In genomic region chr15:39247574-39247973, GRCh38 we compare ENCODE assay signal across 24 cellular contexts.
DNase-seq lines count a peak whose midpoint lies in the region; FAIRE-seq and TF ChIP-seq lines count a peak whose summit lies in the region.
"Had no signal": no experiment of that assay in that cellular context is flagged by ENCODE, and none has a peak within 500 bp of the region (broad histone marks: within the 10 kb centered on the region; RNA-seq: fewer than 3 reads in every experiment).

No MANE protein-coding gene starts in this region.

- H3K4me1 ChIP-seq in ACC112 (ENCODE audit: control insufficient read depth, insufficient read depth, low read length, unreplicated experiment) (peaks cover 32% of the 10 kb centered on the region), GM23248 (ENCODE audit: insufficient read depth) (peaks cover 69% of the 10 kb centered on the region), keratinocyte (ENCODE audit: control insufficient read depth, extremely low read depth, insufficient read depth, low read length) (peaks cover 22% of the 10 kb centered on the region)
- H3K4me1 ChIP-seq: prostate gland, uterus had no signal

- H3K4me2 ChIP-seq in GM23248 (ENCODE audit: unreplicated experiment) = peak overlapping the region; percentile 48
- H3K4me2 ChIP-seq in keratinocyte (ENCODE audit: control insufficient read depth, extremely low read depth, insufficient read depth, low read depth, low read length) = peak overlapping the region; percentile 55
- H3K4me2 ChIP-seq: KMS-11 had no signal

- H3K9me3 ChIP-seq in GM23248 (ENCODE audit: low read depth) (no peaks in the 10 kb centered on the region), keratinocyte (ENCODE audit: control insufficient read depth, low read depth, low read length) (no peaks in the 10 kb centered on the region)
- H3K9me3 ChIP-seq: prostate gland, uterus had no signal

- H3K9me1 ChIP-seq in keratinocyte (ENCODE audit: control insufficient read depth, extremely low read depth, insufficient read depth, low read length) = no peaks in the 10 kb centered on the region

- H3K4me3 ChIP-seq in ACC112 (ENCODE audit: low read depth, low read length) (no peak overlapping the region), GM23248 (no peak overlapping the region), astrocyte of the spinal cord (ENCODE audit: low read depth, low read length) (no peak overlapping the region), keratinocyte (ENCODE audit: control insufficient read depth in 2 of 3, extremely low read depth in 1 of 3, insufficient read depth in 2 of 3, low read depth in 1 of 3, low read length in 3 of 3) (no peak overlapping the region)
- H3K4me3 ChIP-seq: prostate gland, SK-N-MC, uterus had no signal

- 38 to 54% methylated on average over 1 of the region's 1 CpG for WGBS in GM23248 (ENCODE audit: low coverage in 1 of 2, low lambda C conversion rate in 2 of 2, missing lambda C conversion rate in 2 of 2), 2 experiments

- H2AFZ ChIP-seq in ACC112 (ENCODE audit: low read length, unreplicated experiment) = no peak overlapping the region
- H2AFZ ChIP-seq in GM23248 = no peak overlapping the region
- no peak overlapping the region for H2AFZ ChIP-seq in keratinocyte (ENCODE audit: control insufficient read depth, low read length)

- H3K79me2 ChIP-seq in ACC112 (ENCODE audit: control insufficient read depth, insufficient read depth, low read length, unreplicated experiment) = no peaks in the 10 kb centered on the region
- H3K79me2 ChIP-seq in GM23248 (ENCODE audit: insufficient read depth) = no peaks in the 10 kb centered on the region
- no peaks in the 10 kb centered on the region for H3K79me2 ChIP-seq in keratinocyte (ENCODE audit: control insufficient read depth, insufficient read depth, low read length)

- TF ChIP-seq CTCF in astrocyte of the spinal cord (IDR thresholded peaks at IDR 0.05; ENCODE audit: low read depth, low read length) (no peak), keratinocyte (optimal IDR thresholded peaks at IDR 0.05 in 1 of 3, IDR thresholded peaks at IDR 0.05 in 1 of 3, conservative IDR thresholded peaks at IDR 0.05 in 1 of 3; ENCODE audit: extremely low read depth in 1 of 3, insufficient read depth in 2 of 3, low read length in 3 of 3) (no peak)

- peaks cover 3% of the 10 kb centered on the region; the same call in 1 of the 2 replicates for H3K9me2 ChIP-seq in GM23248 (ENCODE audit: insufficient read depth)

- H4K20me1 ChIP-seq in GM23248 (ENCODE audit: insufficient read depth) (no peaks in the 10 kb centered on the region), keratinocyte (ENCODE audit: control insufficient read depth, extremely low read depth, insufficient read depth, low read length) (no peaks in the 10 kb centered on the region)

- no peak for FAIRE-seq in keratinocyte (lab: Jason Lieb, UNC)

- dilution Hi-C loops in keratinocyte (cut with MboI; ENCODE audit: extremely low pct_ligation_motif_present, low sequenced_read_pairs) = no loop called here

- H3K27ac ChIP-seq in ACC112 (ENCODE audit: low read depth, low read length) (peak overlapping the region; percentile 71), GM23248 (peak overlapping the region; percentile 95), keratinocyte (ENCODE audit: control insufficient read depth, insufficient read depth, low read length) (peak overlapping the region; percentile 57)
- H3K27ac ChIP-seq: KMS-11, prostate gland, SK-N-MC, uterus had no signal

- in situ Hi-C loops in GM23248 (cut with MboI) = no loop called here
- in situ Hi-C loops in astrocyte of the spinal cord (cut with HindIII; ENCODE audit: low sequenced_read_pairs) = no loop called here

- H3K27me3 ChIP-seq in ACC112 (ENCODE audit: insufficient read depth, low read length) (no peaks in the 10 kb centered on the region), GM23248 (replicated peaks; ENCODE audit: insufficient read depth) (no peaks in the 10 kb centered on the region), keratinocyte (ENCODE audit: control insufficient read depth, extremely low read depth, insufficient read depth, low read length) (no peaks in the 10 kb centered on the region)
- H3K27me3 ChIP-seq: uterus had no signal

- H3K9ac ChIP-seq in GM23248 (peak overlapping the region; percentile 69), keratinocyte (ENCODE audit: control insufficient read depth, extremely low read depth, insufficient read depth, low read length) (no peak overlapping the region)
- H3K9ac ChIP-seq: KMS-11 had no signal

- H3F3A ChIP-seq in GM23248 (ENCODE audit: insufficient read depth) = peaks cover 88% of the 10 kb centered on the region

- H3K36me3 ChIP-seq in ACC112 (ENCODE audit: insufficient read depth, low read length) (no peaks in the 10 kb centered on the region), GM23248 (ENCODE audit: low read depth) (no peaks in the 10 kb centered on the region), keratinocyte (ENCODE audit: control insufficient read depth in 2 of 2, extremely low read depth in 1 of 2, insufficient read depth in 2 of 2, low read length in 2 of 2) (no peaks in the 10 kb centered on the region)
- H3K36me3 ChIP-seq: prostate gland, uterus had no signal

- DNase-seq in GM23248 = peak; percentile 84
- peak; percentile 39 for DNase-seq in astrocyte of the spinal cord (ENCODE audit: low read depth, low spot score)
- no peak for DNase-seq in keratinocyte (ENCODE audit: low read depth, low spot score)
- DNase-seq in SKM-1 treated with dmso at 0.1 percent for 144 hours (lab: John Stamatoyannopoulos, UW; ENCODE audit: unreplicated experiment) = no peak
- DNase-seq in activated naive CD4-positive, alpha-beta T cell treated with anti-CD3 and anti-CD28 coated beads, Interleukin-2, amount 50 U/mL, for 16 hours = no peak
- DNase-seq in epidermal melanocyte (ENCODE audit: insufficient read length, low spot score) = no peak
- DNase-seq in NCI-H2227 treated with DMSO at 0.1 percent for 48 hours (lab: John Stamatoyannopoulos, UW) = no peak
- DNase-seq: ACHN; activated CD4-positive, CD25-positive, alpha-beta regulatory T cell treated with anti-CD3 and anti-CD28 coated beads, Interleukin-2, amount 50 U/mL, for 72 hours; activated CD8-positive, alpha-beta memory T cell treated with anti-CD3 and anti-CD28 coated beads, Interleukin-2, amount 10 ng/mL, durations not matched to agents 7 days and 5 days; activated naive CD8-positive, alpha-beta T cell treated with anti-CD3 and anti-CD28 coated beads, Interleukin-2, amount 10 ng/mL, durations not matched to agents 7 days and 5 days; CD4-positive, alpha-beta memory T cell; central memory CD4-positive, alpha-beta T cell; DND-41; effector CD4-positive, alpha-beta T cell; NCI-H187 treated with DMSO at 0.1 percent for 48 hours; NCI-H345; nephron progenitor cell; stimulated activated CD8-positive, alpha-beta memory T cell treated with anti-CD3 and anti-CD28 coated beads, Interleukin-4, amount 100 ng/mL, for 48 hours; uterus had no signal

Comparison
In these comparisons a context has a peak if more than half of its experiments do, and no peak if none do; other contexts are left out.
1. DNase-seq: peak in GM23248 (single experiment) and astrocyte of the spinal cord (single experiment); none in keratinocyte (single experiment), SKM-1 treated with dmso at 0.1 percent for 144 hours (single experiment), activated naive CD4-positive, alpha-beta T cell treated with anti-CD3 and anti-CD28 coated beads, Interleukin-2, amount 50 U/mL, for 16 hours (single experiment), epidermal melanocyte (single experiment) and NCI-H2227 treated with DMSO at 0.1 percent for 48 hours (single experiment).
2. Peak in every context shown above with its lines, with median percentiles within 50 percentile points of each other: H3K27ac ChIP-seq.